26 cellular contexts compared by ENCODE assay signal in the genomic region with DNA sequence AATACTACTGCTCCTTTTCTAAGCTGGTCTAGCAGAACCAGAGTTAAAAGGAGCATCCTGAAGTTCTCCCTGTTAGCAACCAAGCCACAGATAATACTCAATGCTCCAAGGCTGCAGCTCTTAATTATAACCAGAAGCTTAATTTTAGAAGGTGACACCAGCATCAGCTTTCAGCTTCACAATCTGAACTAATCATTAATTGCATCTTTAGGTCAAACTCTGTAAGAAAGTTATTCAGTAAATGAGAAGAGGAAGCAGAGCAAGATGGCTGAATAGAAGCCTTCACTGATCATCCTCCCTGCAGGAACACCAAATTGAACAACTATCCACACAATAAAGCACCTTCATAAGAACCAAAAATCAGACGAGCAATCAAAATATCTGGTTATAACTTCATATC.
"Had no signal": no experiment of that assay in that cellular context is flagged by ENCODE, and none has a peak within 500 bp of the region (broad histone marks: within the 10 kb centered on the region; RNA-seq: fewer than 3 reads in every experiment).

No MANE protein-coding gene starts in this region.

- H3K9me3 ChIP-seq: mucosa of descending colon, transverse colon, vagina had no signal

- H3K9me3 Mint-ChIP-seq: activated CD4-positive, alpha-beta T cell treated with anti-CD3 and anti-CD28 coated beads, Interleukin-2, amount 10 ng/mL, durations not matched to agents 24 days and 14 days; activated naive CD8-positive, alpha-beta T cell treated with anti-CD3 and anti-CD28 coated beads, Interleukin-2, amount 50 U/mL, for 24 hours; activated T-helper 2 cell treated with anti-CD3 and anti-CD28 coated beads, Interferon-gamma antibody, Interleukin-2, Interleukin-4, amounts not matched to agents 10 μg/mL and 5 μg/mL and 100 μg/mL, durations not matched to agents 14 hours and 24 hours and 36 hours; endodermal cell; neural crest cell had no signal

- ATAC-seq: activated CD8-positive, alpha-beta T cell treated with anti-CD3 and anti-CD28 coated beads for 36 hours; activated naive CD8-positive, alpha-beta T cell treated with anti-CD3 and anti-CD28 coated beads, Interleukin-2, amount 50 U/mL, for 24 hours; left cardiac atrium; mucosa of descending colon; stimulated activated naive CD8-positive, alpha-beta T cell treated with anti-CD3 and anti-CD28 coated beads, Interleukin-15, Interleukin-2, amounts not matched to agents 100 U/mL and 50 U/mL, for 24 hours had no signal

- H3K4me1 Mint-ChIP-seq: activated CD4-positive, alpha-beta T cell treated with anti-CD3 and anti-CD28 coated beads, Interleukin-2, amount 10 ng/mL, durations not matched to agents 24 days and 14 days; activated naive CD8-positive, alpha-beta T cell treated with anti-CD3 and anti-CD28 coated beads, Interleukin-2, amount 50 U/mL, for 24 hours; naive B cell; neural crest cell had no signal

- H3K27ac ChIP-seq: dorsolateral prefrontal cortex, epithelial cell of prostate, hepatocyte, transverse colon, vagina had no signal

- H3K4me1 ChIP-seq: transverse colon had no signal

- DNase-seq: activated CD4-positive, alpha-beta T cell treated with anti-CD3 and anti-CD28 coated beads, Interleukin-2, amount 10 ng/mL, durations not matched to agents 24 days and 14 days; activated CD8-positive, alpha-beta T cell treated with anti-CD3 and anti-CD28 coated beads for 36 hours; activated naive CD4-positive, alpha-beta T cell treated with Interleukin-2 at 50 U/mL for 16 hours; activated naive CD8-positive, alpha-beta T cell treated with anti-CD3 and anti-CD28 coated beads, Interleukin-2, amount 50 U/mL, for 24 hours; activated T-cell treated with anti-CD3 and anti-CD28 coated beads, Interleukin-2, amount 50 U/mL, for 1 hour; anterior cingulate cortex; central memory CD4-positive, alpha-beta T cell; dorsolateral prefrontal cortex; endodermal cell; foreskin fibroblast; left cardiac atrium; mesenchymal stem cell; mucosa of descending colon; naive B cell; stimulated activated CD4-positive, alpha-beta T cell treated with anti-CD3 and anti-CD28 coated beads, Interleukin-12 subunit alpha, Interleukin-12 subunit beta, amount 100 ng/mL, for 4 hours; stimulated activated CD4-positive, alpha-beta T cell treated with anti-CD3 and anti-CD28 coated beads, Interleukin-2, amount 100 ng/mL, for 24 hours; stimulated activated naive CD8-positive, alpha-beta T cell treated with anti-CD3 and anti-CD28 coated beads, Interleukin-15, Interleukin-2, amounts not matched to agents 100 U/mL and 50 U/mL, for 24 hours; substantia nigra; transverse colon had no signal

- H3K4me3 ChIP-seq: dorsolateral prefrontal cortex, hepatocyte, mucosa of descending colon, transverse colon, vagina had no signal

- H3K27ac Mint-ChIP-seq: activated CD4-positive, alpha-beta T cell treated with anti-CD3 and anti-CD28 coated beads, Interleukin-2, amount 10 ng/mL, durations not matched to agents 24 days and 14 days; activated CD8-positive, alpha-beta T cell treated with anti-CD3 and anti-CD28 coated beads for 36 hours; activated naive CD8-positive, alpha-beta T cell treated with anti-CD3 and anti-CD28 coated beads, Interleukin-2, amount 50 U/mL, for 24 hours; activated T-helper 2 cell treated with anti-CD3 and anti-CD28 coated beads, Interferon-gamma antibody, Interleukin-2, Interleukin-4, amounts not matched to agents 10 μg/mL and 5 μg/mL and 100 μg/mL, durations not matched to agents 14 hours and 24 hours and 36 hours; brain; endodermal cell; naive B cell; progenitor cell of endocrine pancreas had no signal

- H3K27me3 ChIP-seq: dorsolateral prefrontal cortex, hepatocyte, transverse colon, vagina had no signal

- H3K4me3 Mint-ChIP-seq: activated CD4-positive, alpha-beta T cell treated with anti-CD3 and anti-CD28 coated beads, Interleukin-2, amount 10 ng/mL, durations not matched to agents 24 days and 14 days; activated CD8-positive, alpha-beta T cell treated with anti-CD3 and anti-CD28 coated beads for 36 hours; activated naive CD8-positive, alpha-beta T cell treated with anti-CD3 and anti-CD28 coated beads, Interleukin-2, amount 50 U/mL, for 24 hours; brain; endodermal cell; naive B cell; neural crest cell had no signal

- H3K27me3 Mint-ChIP-seq: brain, progenitor cell of endocrine pancreas had no signal
